ENCODE assay signal across 1 cellular context in genomic region chr12:71312767-71313375, GRCh38.
TF ChIP-seq lines count a peak whose summit lies in the region.

No MANE protein-coding gene starts in this region.

TF ChIP-seq in HCT116, 20 proteins besides CTCF, POLR2A, EP300 and RAD21 (continued from another document):
- no peak for TF ChIP-seq ZBTB33 (IDR thresholded peaks at IDR 0.05; ENCODE audit: extremely low read depth, insufficient replicate concordance, low read length)
